ENCODE assay signal across 16 cellular contexts in the genomic region with DNA sequence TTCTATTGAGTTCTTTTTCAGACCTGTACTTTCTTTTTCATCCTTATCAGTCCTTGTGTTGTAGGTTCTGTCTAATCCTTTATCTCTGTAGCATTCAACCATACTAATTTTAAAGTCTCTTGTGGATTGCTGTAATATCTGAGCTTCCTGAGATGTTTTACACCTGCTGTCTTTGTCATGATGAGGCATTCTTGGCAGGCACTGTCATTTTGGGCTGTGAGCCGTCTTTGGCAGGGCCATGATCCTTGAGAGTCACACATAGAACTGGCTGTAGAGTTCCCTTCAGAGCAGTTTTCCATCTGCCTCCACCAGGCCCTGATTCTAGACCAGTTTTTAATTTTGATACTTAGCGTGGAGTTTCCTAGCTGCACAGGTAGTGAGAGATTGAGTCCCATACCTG. TPM values are rescaled to one million over a fixed set of nuclear protein-coding genes. Genes with fewer than 3 reads are reported as not detected.
DNase-seq lines count a peak whose midpoint lies in the region; ATAC-seq and TF ChIP-seq lines count a peak whose summit lies in the region.
"Had no signal": no experiment of that assay in that cellular context is flagged by ENCODE, and none has a peak within 500 bp of the region (broad histone marks: within the 10 kb centered on the region; RNA-seq: fewer than 3 reads in every experiment).

No MANE protein-coding gene starts in this region.

- H3K4me1 ChIP-seq in BLaER1: peaks cover 54% of the 10 kb centered on the region
- H3K4me1 ChIP-seq in psoas muscle: peaks cover 8% of the 10 kb centered on the region

- H3K4me2 ChIP-seq in BLaER1: peak overlapping the region; percentile 60

- H3K27ac ChIP-seq in BLaER1: no peak overlapping the region
- H3K27ac ChIP-seq in psoas muscle: peak overlapping the region; percentile 36

- intact Hi-C loops in left ventricle myocardium superior (cut with micrococcal nuclease): no loop called here
- intact Hi-C loops in psoas muscle (cut with DNase I): no loop called here

- H3K27me3 Mint-ChIP-seq in T-helper 2 cell treated with Interferon-gamma antibody and Interleukin-4, amounts not matched to agents 5 μg/mL and 100 μg/mL, for 36 hours (ENCODE audit: low read depth): peaks cover 29% of the 10 kb centered on the region

- no peak overlapping the region for H3K27ac Mint-ChIP-seq in T-helper 2 cell treated with Interferon-gamma antibody and Interleukin-4, amounts not matched to agents 5 μg/mL and 100 μg/mL, for 36 hours

- DNase-seq in cerebellar cortex (ENCODE audit: low spot score) (peak; percentile 87), left ventricle myocardium superior (peak; percentile 45), psoas muscle (no peak), NCI-H2029 (lab: John Stamatoyannopoulos, UW) (no peak)
- DNase-seq in T-helper 2 cell treated with Interferon-gamma antibody and Interleukin-4, amounts not matched to agents 5 μg/mL and 100 μg/mL, for 36 hours (ENCODE audit: low spot score): no peak
- DNase-seq in effector CD4-positive, alpha-beta T cell: no peak
- DNase-seq: DMS53, H7, KBM-7, NCI-H1417 treated with DMSO at 0.1 percent for 48 hours, NCI-H1930, NCI-H2171 treated with DMSO at 0.1 percent for 48 hours, NCI-H446 treated with DMSO at 0.1 percent for 48 hours, NCI-H748 treated with DMSO at 0.1 percent for 48 hours had no signal

- peaks cover 7% of the 10 kb centered on the region for H4K20me1 ChIP-seq in BLaER1

- H3K9me3 Mint-ChIP-seq in T-helper 2 cell treated with Interferon-gamma antibody and Interleukin-4, amounts not matched to agents 5 μg/mL and 100 μg/mL, for 36 hours: no peaks in the 10 kb centered on the region

- H3K36me3 Mint-ChIP-seq in T-helper 2 cell treated with Interferon-gamma antibody and Interleukin-4, amounts not matched to agents 5 μg/mL and 100 μg/mL, for 36 hours (ENCODE audit: low read depth): no peaks in the 10 kb centered on the region

- WGBS in psoas muscle, 3 donors: 45 to 47% (median 46%) methylated on average over 2 of the region's 2 CpGs

- H3K4me3 ChIP-seq in BLaER1 (no peak overlapping the region), psoas muscle (no peak overlapping the region)

- H3K4me1 Mint-ChIP-seq in T-helper 2 cell treated with Interferon-gamma antibody and Interleukin-4, amounts not matched to agents 5 μg/mL and 100 μg/mL, for 36 hours (ENCODE audit: low read depth): peaks cover 13% of the 10 kb centered on the region

- H3K9me3 ChIP-seq in BLaER1 (no peaks in the 10 kb centered on the region), psoas muscle (no peaks in the 10 kb centered on the region)

- H3K36me3 ChIP-seq in BLaER1 (no peaks in the 10 kb centered on the region), psoas muscle (ENCODE audit: insufficient read depth in 1 of 2, low read depth in 1 of 2) (no peaks in the 10 kb centered on the region)

- ATAC-seq in left ventricle myocardium superior (peak; percentile 59), psoas muscle (peak; percentile 58 to 76 (median 64))

- H3K27me3 ChIP-seq in BLaER1: peaks cover 29% of the 10 kb centered on the region
- peaks cover 0 to 13% (median 6%) of the 10 kb centered on the region in 3 donors for H3K27me3 ChIP-seq in psoas muscle (ENCODE audit: insufficient read depth in 3 of 3, low read length in 2 of 3)

- H3K9ac ChIP-seq in BLaER1: no peak overlapping the region

- H3K4me3 Mint-ChIP-seq in T-helper 2 cell treated with Interferon-gamma antibody and Interleukin-4, amounts not matched to agents 5 μg/mL and 100 μg/mL, for 36 hours: no peak overlapping the region

- TF ChIP-seq CTCF in psoas muscle (IDR thresholded peaks at IDR 0.05): no peak

RNA-seq across cellular contexts. Expression of gene EFCC1, which starts 6.7 kb away (rescaled TPM):
- total RNA-seq in left ventricle myocardium superior: 3.0 TPM
- 1 to 10 TPM in 2 of 4 donors, under 1 TPM in 2; 0.38 to 1.5 (median 0.74) TPM for total RNA-seq in psoas muscle
- under 1 TPM; 0.11 to 0.68 (median 0.26) TPM for polyA plus RNA-seq in psoas muscle
- total RNA-seq: A673 had no signal

RNA-seq across cellular contexts. Expression of gene CFAP92, which starts 13.9 kb away (rescaled TPM):
- total RNA-seq in left ventricle myocardium superior (0.27 TPM), psoas muscle (under 1 TPM; 0.07 to 0.86 (median 0.23) TPM)
- polyA plus RNA-seq in psoas muscle: under 1 TPM; 0.09 to 0.16 (median 0.13) TPM
- total RNA-seq: A673 had no signal

RNA-seq across cellular contexts. Expression of gene GP9, which starts 52.8 kb away (rescaled TPM):
- total RNA-seq in left ventricle myocardium superior (not detected), psoas muscle (not detected)
- under 1 TPM; 0.04 to 0.21 (median 0.09) TPM for polyA plus RNA-seq in psoas muscle
- total RNA-seq: A673, H7 had no signal

Comparison
In these comparisons a context has a peak if more than half of its experiments do, and no peak if none do; other contexts are left out.
1. DNase-seq: peak in cerebellar cortex (single experiment) and left ventricle myocardium superior (single experiment); none in psoas muscle (0 of 2), T-helper 2 cell treated with Interferon-gamma antibody and Interleukin-4, amounts not matched to agents 5 μg/mL and 100 μg/mL, for 36 hours (single experiment), NCI-H2029 (single experiment) and effector CD4-positive, alpha-beta T cell (single experiment).